ENCODE assay signal across 14 cellular contexts in genomic region chr16:68297908-68298307, GRCh38. TPM values are rescaled to one million over a fixed set of nuclear protein-coding genes. Genes with fewer than 3 reads are reported as not detected.
DNase-seq lines count a peak whose midpoint lies in the region; ATAC-seq, FAIRE-seq and TF ChIP-seq lines count a peak whose summit lies in the region.
"Had no signal": no experiment of that assay in that cellular context is flagged by ENCODE, and none has a peak within 500 bp of the region (broad histone marks: within the 10 kb centered on the region; RNA-seq: fewer than 3 reads in every experiment).

No MANE protein-coding gene starts in this region.

- DNase-seq in activated CD4-positive, alpha-beta T cell treated with anti-CD3 and anti-CD28 coated beads for 36 hours = no peak
- no peak for DNase-seq in activated CD4-positive, alpha-beta T cell treated with anti-CD3 and anti-CD28 coated beads, Interleukin-2, amount 10 ng/mL, durations not matched to agents 7 days and 5 days
- DNase-seq in GM23248 (peak; percentile 43), astrocyte (ENCODE audit: low read depth) (no peak)
- DNase-seq in naive thymus-derived CD8-positive, alpha-beta T cell = no peak
- DNase-seq in stimulated activated CD4-positive, alpha-beta T cell treated with anti-CD3 and anti-CD28 coated beads, Interleukin-2, amount 100 ng/mL, for 48 hours = no peak
- DNase-seq: activated T-cell treated with anti-CD3 and anti-CD28 coated beads, Interleukin-2, amount 50 U/mL, for 48 hours; lower lobe of right lung; NCI-H146 had no signal

- H3K4me2 ChIP-seq in GM23248 (ENCODE audit: unreplicated experiment) (no peak overlapping the region), astrocyte (ENCODE audit: low read length) (no peak overlapping the region)

- peak overlapping the region; percentile 68; the same call in 1 of the 2 replicates for H3K27ac ChIP-seq in GM23248
- H3K27ac ChIP-seq in astrocyte (ENCODE audit: low read depth, low read length) = no peak overlapping the region
- H3K27ac ChIP-seq: foreskin keratinocyte, lower lobe of right lung, parathyroid adenoma had no signal

- POLR2A ChIA-PET in activated CD4-positive, alpha-beta T cell treated with anti-CD3 and anti-CD28 coated beads for 36 hours (lab: Charles Lee) = no interaction called here
- POLR2A ChIA-PET in activated CD4-positive, alpha-beta T cell treated with anti-CD3 and anti-CD28 coated beads, Interleukin-2, amount 10 ng/mL, durations not matched to agents 7 days and 5 days (lab: Charles Lee) = no interaction called here
- POLR2A ChIA-PET in naive thymus-derived CD8-positive, alpha-beta T cell (lab: Charles Lee) = interaction anchor here (0.9 to 34.3 kb wide), 2 partner anchors 11 to 22 kb away, joined by 4 to 1294 read pairs; partner anchors contain the start of gene SLC7A6

- H3F3A ChIP-seq in GM23248 (ENCODE audit: insufficient read depth) = peaks cover 51% of the 10 kb centered on the region

- peaks cover 75% of the 10 kb centered on the region for H3K36me3 ChIP-seq in GM23248 (ENCODE audit: low read depth)
- peaks cover 63% of the 10 kb centered on the region for H3K36me3 ChIP-seq in astrocyte (ENCODE audit: insufficient read depth, low read length)

- H3K36me3 Mint-ChIP-seq in activated CD4-positive, alpha-beta T cell treated with anti-CD3 and anti-CD28 coated beads for 36 hours (ENCODE audit: low read depth) = peaks cover 70% of the 10 kb centered on the region
- peaks cover 72% of the 10 kb centered on the region for H3K36me3 Mint-ChIP-seq in activated CD4-positive, alpha-beta T cell treated with anti-CD3 and anti-CD28 coated beads, Interleukin-2, amount 10 ng/mL, durations not matched to agents 7 days and 5 days (ENCODE audit: low read depth)
- peaks cover 9% of the 10 kb centered on the region for H3K36me3 Mint-ChIP-seq in astrocyte (ENCODE audit: low read depth, unreplicated experiment)
- peaks cover 9 to 96% (median 27%) of the 10 kb centered on the region in 3 donors for H3K36me3 Mint-ChIP-seq in naive thymus-derived CD8-positive, alpha-beta T cell

- H3K27me3 ChIP-seq in GM23248 (replicated peaks; ENCODE audit: insufficient read depth) (no peaks in the 10 kb centered on the region), astrocyte (ENCODE audit: insufficient read depth, low read length) (no peaks in the 10 kb centered on the region)
- H3K27me3 ChIP-seq: foreskin keratinocyte had no signal

- no peak overlapping the region for H2AFZ ChIP-seq in GM23248
- H2AFZ ChIP-seq in astrocyte (ENCODE audit: low read depth, low read length) = no peak overlapping the region
- H2AFZ ChIP-seq: parathyroid adenoma had no signal

- H3K9ac ChIP-seq in GM23248 (0 out of 2 replicates have a peak overlapping the region, but pooled peaks have one; percentile 27), astrocyte (ENCODE audit: low read length) (peak overlapping the region; percentile 0)
- H3K9ac ChIP-seq: parathyroid adenoma had no signal

- H3K9me3 Mint-ChIP-seq in activated CD4-positive, alpha-beta T cell treated with anti-CD3 and anti-CD28 coated beads for 36 hours (ENCODE audit: low read depth) = no peaks in the 10 kb centered on the region
- H3K9me3 Mint-ChIP-seq in activated CD4-positive, alpha-beta T cell treated with anti-CD3 and anti-CD28 coated beads, Interleukin-2, amount 10 ng/mL, durations not matched to agents 7 days and 5 days = no peaks in the 10 kb centered on the region
- no peaks in the 10 kb centered on the region for H3K9me3 Mint-ChIP-seq in astrocyte (ENCODE audit: unreplicated experiment)
- no peaks in the 10 kb centered on the region for H3K9me3 Mint-ChIP-seq in naive thymus-derived CD8-positive, alpha-beta T cell

- intact Hi-C loops in activated CD4-positive, alpha-beta T cell treated with anti-CD3 and anti-CD28 coated beads for 36 hours (cut with DNase I, micrococcal nuclease) = no loop called here

- H3K9me3 ChIP-seq in GM23248 (ENCODE audit: low read depth) (no peaks in the 10 kb centered on the region), astrocyte (ENCODE audit: insufficient read depth, low read depth, low read length) (no peaks in the 10 kb centered on the region)
- H3K9me3 ChIP-seq: lower lobe of right lung had no signal

- H3K4me3 ChIP-seq in GM23248 = no peak overlapping the region
- H3K4me3 ChIP-seq in astrocyte (ENCODE audit: insufficient read depth, low read depth, low read length) = no peak overlapping the region
- H3K4me3 ChIP-seq: lower lobe of right lung had no signal

- CTCF ChIA-PET in activated CD4-positive, alpha-beta T cell treated with anti-CD3 and anti-CD28 coated beads for 36 hours (lab: Charles Lee) = interaction anchor here (0.9 to 3.8 kb wide), 2 partner anchors 11 to 37 kb away, joined by 4 to 17 read pairs; no protein-coding TSS in a partner anchor
- CTCF ChIA-PET in activated CD4-positive, alpha-beta T cell treated with anti-CD3 and anti-CD28 coated beads, Interleukin-2, amount 10 ng/mL, durations not matched to agents 7 days and 5 days (lab: Charles Lee) = interaction anchor here (1.4 kb wide), 1 partner anchor 8 kb away, joined by 3 read pairs; no protein-coding TSS in a partner anchor

- in situ Hi-C loops in GM23248 (cut with MboI) = no loop called here

- ATAC-seq in activated CD4-positive, alpha-beta T cell treated with anti-CD3 and anti-CD28 coated beads for 36 hours = no peak
- ATAC-seq in naive thymus-derived CD8-positive, alpha-beta T cell = no peak
- ATAC-seq in HG03135 (IDR thresholded peaks at IDR 0.05; ENCODE audit: unreplicated experiment) (no peak), GM19455 (IDR thresholded peaks at IDR 0.05; ENCODE audit: unreplicated experiment) (no peak)
- ATAC-seq: lower lobe of right lung had no signal

- 55 to 56% methylated on average over 3 of the region's 3 CpGs for WGBS in GM23248 (ENCODE audit: low coverage in 1 of 2, low lambda C conversion rate in 2 of 2, missing lambda C conversion rate in 2 of 2), 2 experiments

- H3K27ac Mint-ChIP-seq in activated CD4-positive, alpha-beta T cell treated with anti-CD3 and anti-CD28 coated beads for 36 hours = peak overlapping the region; percentile 15
- no peak overlapping the region for H3K27ac Mint-ChIP-seq in activated CD4-positive, alpha-beta T cell treated with anti-CD3 and anti-CD28 coated beads, Interleukin-2, amount 10 ng/mL, durations not matched to agents 7 days and 5 days
- peak overlapping the region; percentile 81 for H3K27ac Mint-ChIP-seq in astrocyte (ENCODE audit: unreplicated experiment)
- H3K27ac Mint-ChIP-seq in naive thymus-derived CD8-positive, alpha-beta T cell = peak overlapping the region in 9 of 10 donors; percentile 19 to 77 (median 56)

- no peak for FAIRE-seq in astrocyte (lab: Jason Lieb, UNC)
- FAIRE-seq: colon had no signal

- no peaks in the 10 kb centered on the region for H3K27me3 Mint-ChIP-seq in activated CD4-positive, alpha-beta T cell treated with anti-CD3 and anti-CD28 coated beads for 36 hours
- H3K27me3 Mint-ChIP-seq in activated CD4-positive, alpha-beta T cell treated with anti-CD3 and anti-CD28 coated beads, Interleukin-2, amount 10 ng/mL, durations not matched to agents 7 days and 5 days = no peaks in the 10 kb centered on the region
- H3K27me3 Mint-ChIP-seq in astrocyte (ENCODE audit: low read depth, unreplicated experiment) = no peaks in the 10 kb centered on the region
- no peaks in the 10 kb centered on the region for H3K27me3 Mint-ChIP-seq in naive thymus-derived CD8-positive, alpha-beta T cell

- peaks cover 19% of the 10 kb centered on the region for H3K4me1 Mint-ChIP-seq in activated CD4-positive, alpha-beta T cell treated with anti-CD3 and anti-CD28 coated beads for 36 hours
- H3K4me1 Mint-ChIP-seq in activated CD4-positive, alpha-beta T cell treated with anti-CD3 and anti-CD28 coated beads, Interleukin-2, amount 10 ng/mL, durations not matched to agents 7 days and 5 days = peaks cover 19% of the 10 kb centered on the region
- peaks cover 44% of the 10 kb centered on the region for H3K4me1 Mint-ChIP-seq in astrocyte (ENCODE audit: low read depth, unreplicated experiment)
- H3K4me1 Mint-ChIP-seq in naive thymus-derived CD8-positive, alpha-beta T cell = peaks cover 14 to 53% (median 35%) of the 10 kb centered on the region in 4 donors

- H3K79me2 ChIP-seq in GM23248 (ENCODE audit: insufficient read depth) (peaks cover 60% of the 10 kb centered on the region), astrocyte (ENCODE audit: insufficient read depth, low read length) (peaks cover 25% of the 10 kb centered on the region)
- H3K79me2 ChIP-seq: parathyroid adenoma had no signal

- no peak for TF ChIP-seq CTCF in astrocyte (IDR thresholded peaks at IDR 0.05; ENCODE audit: insufficient read depth, low read depth, low read length)

- H3K4me1 ChIP-seq in GM23248 (ENCODE audit: insufficient read depth) (peaks cover 35% of the 10 kb centered on the region), astrocyte (ENCODE audit: insufficient read depth, low read length) (peaks cover 13% of the 10 kb centered on the region)
- H3K4me1 ChIP-seq: lower lobe of right lung had no signal

- no peaks in the 10 kb centered on the region for H4K20me1 ChIP-seq in GM23248 (ENCODE audit: insufficient read depth)
- peaks cover 77% of the 10 kb centered on the region for H4K20me1 ChIP-seq in astrocyte (ENCODE audit: insufficient read depth, low read length)

- no peaks in the 10 kb centered on the region for H3K9me2 ChIP-seq in GM23248 (ENCODE audit: insufficient read depth)

- no peak overlapping the region for H3K4me3 Mint-ChIP-seq in activated CD4-positive, alpha-beta T cell treated with anti-CD3 and anti-CD28 coated beads for 36 hours
- H3K4me3 Mint-ChIP-seq in activated CD4-positive, alpha-beta T cell treated with anti-CD3 and anti-CD28 coated beads, Interleukin-2, amount 10 ng/mL, durations not matched to agents 7 days and 5 days = no peak overlapping the region
- no peak overlapping the region for H3K4me3 Mint-ChIP-seq in astrocyte (ENCODE audit: unreplicated experiment)
- no peak overlapping the region for H3K4me3 Mint-ChIP-seq in naive thymus-derived CD8-positive, alpha-beta T cell

RNA-seq across cellular contexts. Expression of gene SLC7A6OS, which starts 12.8 kb away (rescaled TPM):
- 10 to 100 TPM; 17.4 to 21.7 TPM for total RNA-seq in activated CD4-positive, alpha-beta T cell treated with anti-CD3 and anti-CD28 coated beads for 36 hours
- total RNA-seq in activated CD4-positive, alpha-beta T cell treated with anti-CD3 and anti-CD28 coated beads, Interleukin-2, amount 10 ng/mL, durations not matched to agents 7 days and 5 days = 10 to 100 TPM; 25.9 to 28.6 TPM
- 8.5 and 11.9 TPM in 2 replicates for total RNA-seq in GM23248 (2014; rRNA removed; shearing (Covaris generic))
- polyA plus RNA-seq in GM23248 (2016; fragmentation: Nextera tagmentation; extraction: Ambion mirVana) = 13.4 and 15.8 TPM in 2 replicates
- total RNA-seq in astrocyte = 12.6 and 16.7 TPM in 2 replicates
- total RNA-seq in naive thymus-derived CD8-positive, alpha-beta T cell = 10 to 100 TPM; 46.0 to 52.0 TPM
- polyA plus RNA-seq in naive thymus-derived CD8-positive, alpha-beta T cell = 10 to 100 TPM; 18.8 to 27.5 (median 23.3) TPM

RNA-seq across cellular contexts. Expression of gene PRMT7, which starts 12.9 kb away (rescaled TPM):
- total RNA-seq in activated CD4-positive, alpha-beta T cell treated with anti-CD3 and anti-CD28 coated beads for 36 hours = 10 to 100 TPM; 62.7 to 70.7 TPM
- 10 to 100 TPM; 76.9 TPM for total RNA-seq in activated CD4-positive, alpha-beta T cell treated with anti-CD3 and anti-CD28 coated beads, Interleukin-2, amount 10 ng/mL, durations not matched to agents 7 days and 5 days
- 49.6 and 68.0 TPM in 2 replicates for total RNA-seq in GM23248 (2014; rRNA removed; shearing (Covaris generic))
- polyA plus RNA-seq in GM23248 (2016; fragmentation: Nextera tagmentation; extraction: Ambion mirVana) = 24.1 and 27.2 TPM in 2 replicates
- 36.7 and 41.5 TPM in 2 replicates for total RNA-seq in astrocyte
- total RNA-seq in naive thymus-derived CD8-positive, alpha-beta T cell = 100 to 1,000 TPM; 110 to 112 TPM
- polyA plus RNA-seq in naive thymus-derived CD8-positive, alpha-beta T cell = 10 to 100 TPM; 35.7 to 49.9 (median 43.2) TPM

RNA-seq across cellular contexts. Expression of gene SLC7A6, which starts 33.6 kb away (rescaled TPM):
- total RNA-seq in activated CD4-positive, alpha-beta T cell treated with anti-CD3 and anti-CD28 coated beads for 36 hours = 10 to 100 TPM; 55.7 to 58.7 TPM
- total RNA-seq in activated CD4-positive, alpha-beta T cell treated with anti-CD3 and anti-CD28 coated beads, Interleukin-2, amount 10 ng/mL, durations not matched to agents 7 days and 5 days = 100 to 1,000 TPM; 116 to 130 TPM
- total RNA-seq in GM23248 (2014; rRNA removed; shearing (Covaris generic)) = 20.9 and 53.7 TPM in 2 replicates
- polyA plus RNA-seq in GM23248 (2016; fragmentation: Nextera tagmentation; extraction: Ambion mirVana) = 15.8 and 17.3 TPM in 2 replicates
- 66.3 and 71.9 TPM in 2 replicates for total RNA-seq in astrocyte
- 100 to 1,000 TPM; 211 to 228 TPM for total RNA-seq in naive thymus-derived CD8-positive, alpha-beta T cell
- 10 to 100 TPM; 14.3 to 20.2 (median 19.2) TPM for polyA plus RNA-seq in naive thymus-derived CD8-positive, alpha-beta T cell

RNA-seq across cellular contexts. Expression of gene PLA2G15, which starts 52.7 kb away (rescaled TPM):
- 1 to 10 TPM; 6.0 to 7.0 TPM for total RNA-seq in activated CD4-positive, alpha-beta T cell treated with anti-CD3 and anti-CD28 coated beads for 36 hours
- total RNA-seq in activated CD4-positive, alpha-beta T cell treated with anti-CD3 and anti-CD28 coated beads, Interleukin-2, amount 10 ng/mL, durations not matched to agents 7 days and 5 days = 10 to 100 TPM in 1 of 2 experiments, 1 to 10 TPM in 1; 8.4 to 10.1 TPM
- total RNA-seq in GM23248 (2014; rRNA removed; shearing (Covaris generic)) = 36.2 and 47.6 TPM in 2 replicates
- polyA plus RNA-seq in GM23248 (2016; fragmentation: Nextera tagmentation; extraction: Ambion mirVana) = 24.8 and 26.0 TPM in 2 replicates
- total RNA-seq in astrocyte = 25.0 and 26.8 TPM in 2 replicates
- total RNA-seq in naive thymus-derived CD8-positive, alpha-beta T cell = 1 to 10 TPM; 6.3 to 8.0 TPM
- 1 to 10 TPM; 2.4 to 9.6 (median 4.6) TPM for polyA plus RNA-seq in naive thymus-derived CD8-positive, alpha-beta T cell
